Comparison of ENCODE assay signal across 33 cellular contexts in genomic region chr14:102830474-102831045, GRCh38. TPM values are rescaled to one million over a fixed set of nuclear protein-coding genes. Genes with fewer than 3 reads are reported as not detected.
DNase-seq lines count a peak whose midpoint lies in the region; ATAC-seq and TF ChIP-seq lines count a peak whose summit lies in the region.
"Had no signal": no experiment of that assay in that cellular context is flagged by ENCODE, and none has a peak within 500 bp of the region (broad histone marks: within the 10 kb centered on the region; RNA-seq: fewer than 3 reads in every experiment).

No MANE protein-coding gene starts in this region.

- no peak for DNase-seq in activated CD8-positive, alpha-beta T cell treated with anti-CD3 and anti-CD28 coated beads for 36 hours
- DNase-seq in activated CD8-positive, alpha-beta T cell treated with anti-CD3 and anti-CD28 coated beads, Interleukin-2, amount 10 ng/mL, durations not matched to agents 7 days and 5 days: no peak
- peak; percentile 61 for DNase-seq in nephron progenitor cell
- no peak for DNase-seq in stimulated activated CD4-positive, alpha-beta T cell treated with anti-CD3 and anti-CD28 coated beads, Interleukin-4, amount 100 ng/mL, for 4 hours
- no peak for DNase-seq in CD8-positive, alpha-beta T cell
- DNase-seq: activated CD4-positive, alpha-beta T cell treated with anti-CD3 and anti-CD28 coated beads, Interleukin-2, amount 10 ng/mL, durations not matched to agents 7 days and 5 days; activated naive CD4-positive, alpha-beta T cell treated with Interleukin-2 at 50 U/mL for 16 hours; amniotic stem cell; DMS79 treated with DMSO at 0.1 percent for 48 hours; effector CD4-positive, alpha-beta T cell; GF-D8; GM23248; HFFc6; KG1; mammary epithelial cell; MG63; NCI-H1105; NCI-H187; retina; SJCRH30; SW 1271; tibial artery; WERI-Rb-1 had no signal

- TF ChIP-seq CTCF in activated CD8-positive, alpha-beta T cell treated with anti-CD3 and anti-CD28 coated beads for 36 hours (IDR thresholded peaks at IDR 0.05): no peak
- TF ChIP-seq CTCF in brain (conservative IDR thresholded peaks at IDR 0.05) (no peak), nephron progenitor cell (IDR thresholded peaks at IDR 0.05) (no peak)
- TF ChIP-seq CTCF in CD8-positive, alpha-beta T cell (IDR thresholded peaks at IDR 0.05): no peak

- POLR2A ChIA-PET in activated CD8-positive, alpha-beta T cell treated with anti-CD3 and anti-CD28 coated beads for 36 hours (lab: Charles Lee): no interaction called here
- POLR2A ChIA-PET in activated CD8-positive, alpha-beta T cell treated with anti-CD3 and anti-CD28 coated beads, Interleukin-2, amount 10 ng/mL, durations not matched to agents 7 days and 5 days (lab: Charles Lee): no interaction called here
- POLR2A ChIA-PET in CD8-positive, alpha-beta T cell (lab: Charles Lee): no interaction called here

- H3K27ac ChIP-seq in CD8-positive, alpha-beta T cell (ENCODE audit: low read depth, low read length): no peak overlapping the region
- H3K27ac ChIP-seq: A549, epithelial cell of prostate, GM23248, hepatocyte, parathyroid adenoma, SJCRH30, skin epidermis, tibial artery, vagina, WERI-Rb-1 had no signal

- no peaks in the 10 kb centered on the region for H3K27me3 ChIP-seq in CD8-positive, alpha-beta T cell (ENCODE audit: insufficient read depth, low read length)
- H3K27me3 ChIP-seq: hepatocyte, MG63, SJCRH30, tibial artery, vagina had no signal

- ATAC-seq in activated CD8-positive, alpha-beta T cell treated with anti-CD3 and anti-CD28 coated beads for 36 hours: no peak
- no peak for ATAC-seq in activated CD8-positive, alpha-beta T cell treated with anti-CD3 and anti-CD28 coated beads, Interleukin-2, amount 10 ng/mL, durations not matched to agents 7 days and 5 days
- ATAC-seq in CD8-positive, alpha-beta T cell: no peak
- ATAC-seq in HG03280 (IDR thresholded peaks at IDR 0.05; ENCODE audit: unreplicated experiment): no peak
- ATAC-seq: A549 had no signal

- H3K9me3 Mint-ChIP-seq in activated CD8-positive, alpha-beta T cell treated with anti-CD3 and anti-CD28 coated beads for 36 hours: no peaks in the 10 kb centered on the region
- H3K9me3 Mint-ChIP-seq in activated CD8-positive, alpha-beta T cell treated with anti-CD3 and anti-CD28 coated beads, Interleukin-2, amount 10 ng/mL, durations not matched to agents 7 days and 5 days (ENCODE audit: insufficient read depth): no peaks in the 10 kb centered on the region
- H3K9me3 Mint-ChIP-seq in IgD-negative memory B cell (no peaks in the 10 kb centered on the region), brain (no peaks in the 10 kb centered on the region), nephron progenitor cell (no peaks in the 10 kb centered on the region)
- no peaks in the 10 kb centered on the region for H3K9me3 Mint-ChIP-seq in CD8-positive, alpha-beta T cell
- H3K9me3 Mint-ChIP-seq: activated CD4-positive, alpha-beta T cell treated with anti-CD3 and anti-CD28 coated beads, Interleukin-2, amount 10 ng/mL, durations not matched to agents 7 days and 5 days; HFFc6; neural crest cell had no signal

- H3K36me3 ChIP-seq in CD8-positive, alpha-beta T cell (ENCODE audit: insufficient read depth, low read length): peaks cover 4% of the 10 kb centered on the region
- H3K36me3 ChIP-seq: MG63, SJCRH30, vagina had no signal

- H3K4me3 ChIP-seq in CD8-positive, alpha-beta T cell (ENCODE audit: low read depth, low read length): no peak overlapping the region
- H3K4me3 ChIP-seq: A549, GM23248, hepatocyte, MG63, SJCRH30, skin epidermis, tibial artery, vagina had no signal

- intact Hi-C loops in activated CD8-positive, alpha-beta T cell treated with anti-CD3 and anti-CD28 coated beads for 36 hours (cut with micrococcal nuclease): no loop called here
- intact Hi-C loops in CD8-positive, alpha-beta T cell (cut with DNase I, micrococcal nuclease): no loop called here

- no peaks in the 10 kb centered on the region for H3K4me1 ChIP-seq in CD8-positive, alpha-beta T cell (ENCODE audit: insufficient read depth, low read length)
- H3K4me1 ChIP-seq: A549, parathyroid adenoma, SJCRH30, tibial artery had no signal

- H3K4me1 Mint-ChIP-seq in activated CD8-positive, alpha-beta T cell treated with anti-CD3 and anti-CD28 coated beads for 36 hours (ENCODE audit: low read depth): peaks cover 61% of the 10 kb centered on the region
- H3K4me1 Mint-ChIP-seq in activated CD8-positive, alpha-beta T cell treated with anti-CD3 and anti-CD28 coated beads, Interleukin-2, amount 10 ng/mL, durations not matched to agents 7 days and 5 days (ENCODE audit: low read depth): peaks cover 36% of the 10 kb centered on the region
- H3K4me1 Mint-ChIP-seq in IgD-negative memory B cell (peaks cover 47 to 52% (median 51%) of the 10 kb centered on the region in 3 donors), brain (peaks cover 58% of the 10 kb centered on the region), nephron progenitor cell (peaks cover 64% of the 10 kb centered on the region)
- peaks cover 42% of the 10 kb centered on the region for H3K4me1 Mint-ChIP-seq in CD8-positive, alpha-beta T cell (ENCODE audit: low read depth)

- no peaks in the 10 kb centered on the region for H3K27me3 Mint-ChIP-seq in activated CD8-positive, alpha-beta T cell treated with anti-CD3 and anti-CD28 coated beads for 36 hours
- H3K27me3 Mint-ChIP-seq in activated CD8-positive, alpha-beta T cell treated with anti-CD3 and anti-CD28 coated beads, Interleukin-2, amount 10 ng/mL, durations not matched to agents 7 days and 5 days (ENCODE audit: low read depth): no peaks in the 10 kb centered on the region
- H3K27me3 Mint-ChIP-seq in IgD-negative memory B cell (no peaks in the 10 kb centered on the region), brain (no peaks in the 10 kb centered on the region), nephron progenitor cell (ENCODE audit: low read depth, poor library complexity) (no peaks in the 10 kb centered on the region)
- H3K27me3 Mint-ChIP-seq in CD8-positive, alpha-beta T cell (ENCODE audit: low read depth): no peaks in the 10 kb centered on the region
- H3K27me3 Mint-ChIP-seq: activated CD4-positive, alpha-beta T cell treated with anti-CD3 and anti-CD28 coated beads, Interleukin-2, amount 10 ng/mL, durations not matched to agents 7 days and 5 days had no signal

- CTCF ChIA-PET in activated CD8-positive, alpha-beta T cell treated with anti-CD3 and anti-CD28 coated beads for 36 hours (lab: Charles Lee): interaction anchor here (0.6 to 1.9 kb wide), 2 partner anchors 56 to 629 kb away, joined by 3 to 6 read pairs; no protein-coding TSS in a partner anchor
- CTCF ChIA-PET in activated CD8-positive, alpha-beta T cell treated with anti-CD3 and anti-CD28 coated beads, Interleukin-2, amount 10 ng/mL, durations not matched to agents 7 days and 5 days (lab: Charles Lee): interaction anchor here (0.8 to 1.7 kb wide), 3 partner anchors 54 to 136 kb away, joined by 3 to 5 read pairs (median 4); no protein-coding TSS in a partner anchor
- CTCF ChIA-PET in CD8-positive, alpha-beta T cell (lab: Charles Lee): interaction anchor here (1.4 kb wide), 1 partner anchor 136 kb away, joined by 3 read pairs; no protein-coding TSS in a partner anchor

- H3K36me3 Mint-ChIP-seq in activated CD8-positive, alpha-beta T cell treated with anti-CD3 and anti-CD28 coated beads for 36 hours (ENCODE audit: low read depth): peaks cover 34% of the 10 kb centered on the region
- peaks cover 26% of the 10 kb centered on the region for H3K36me3 Mint-ChIP-seq in activated CD8-positive, alpha-beta T cell treated with anti-CD3 and anti-CD28 coated beads, Interleukin-2, amount 10 ng/mL, durations not matched to agents 7 days and 5 days (ENCODE audit: low read depth)
- H3K36me3 Mint-ChIP-seq in IgD-negative memory B cell (peaks cover 7% of the 10 kb centered on the region), brain (peaks cover 11% of the 10 kb centered on the region), nephron progenitor cell (ENCODE audit: low read depth) (peaks cover 24% of the 10 kb centered on the region)
- peaks cover 60% of the 10 kb centered on the region for H3K36me3 Mint-ChIP-seq in CD8-positive, alpha-beta T cell

- no peaks in the 10 kb centered on the region for H3K9me3 ChIP-seq in CD8-positive, alpha-beta T cell (ENCODE audit: low read length)
- H3K9me3 ChIP-seq: A549, MG63, SJCRH30, tibial artery, vagina had no signal

- H3K27ac Mint-ChIP-seq in activated CD8-positive, alpha-beta T cell treated with anti-CD3 and anti-CD28 coated beads for 36 hours: peak overlapping the region; percentile 56
- no peak overlapping the region for H3K27ac Mint-ChIP-seq in activated CD8-positive, alpha-beta T cell treated with anti-CD3 and anti-CD28 coated beads, Interleukin-2, amount 10 ng/mL, durations not matched to agents 7 days and 5 days
- H3K27ac Mint-ChIP-seq in IgD-negative memory B cell (peak overlapping the region in 2 of 3 donors; percentile 53 to 65), brain (peak overlapping the region in 3 of 5 experiments; percentile 50 to 97 (median 52)), nephron progenitor cell (peak overlapping the region; percentile 26)
- no peak overlapping the region for H3K27ac Mint-ChIP-seq in CD8-positive, alpha-beta T cell
- H3K27ac Mint-ChIP-seq: HFFc6 had no signal

- no peak overlapping the region for H3K4me3 Mint-ChIP-seq in activated CD8-positive, alpha-beta T cell treated with anti-CD3 and anti-CD28 coated beads for 36 hours
- no peak overlapping the region for H3K4me3 Mint-ChIP-seq in activated CD8-positive, alpha-beta T cell treated with anti-CD3 and anti-CD28 coated beads, Interleukin-2, amount 10 ng/mL, durations not matched to agents 7 days and 5 days
- H3K4me3 Mint-ChIP-seq in IgD-negative memory B cell (no peak overlapping the region), brain (peak overlapping the region in 2 of 5 experiments; percentile 31 to 56), nephron progenitor cell (no peak overlapping the region)
- H3K4me3 Mint-ChIP-seq in CD8-positive, alpha-beta T cell: no peak overlapping the region
- H3K4me3 Mint-ChIP-seq: activated CD4-positive, alpha-beta T cell treated with anti-CD3 and anti-CD28 coated beads, Interleukin-2, amount 10 ng/mL, durations not matched to agents 7 days and 5 days; HFFc6; neural crest cell had no signal

RNA-seq across cellular contexts. Expression of gene TRAF3, which starts 53.3 kb away (rescaled TPM):
- total RNA-seq in activated CD8-positive, alpha-beta T cell treated with anti-CD3 and anti-CD28 coated beads for 36 hours: 10 to 100 TPM; 39.1 to 40.2 TPM
- total RNA-seq in activated CD8-positive, alpha-beta T cell treated with anti-CD3 and anti-CD28 coated beads, Interleukin-2, amount 10 ng/mL, durations not matched to agents 7 days and 5 days: 10 to 100 TPM; 28.9 to 31.0 TPM
- polyA plus RNA-seq in IgD-negative memory B cell (35.3 TPM), brain (ENCODE audit: insufficient read depth, low read depth, low replicate concordance) (5.6 TPM)
- 10 to 100 TPM; 40.4 to 43.2 TPM for total RNA-seq in CD8-positive, alpha-beta T cell

Comparison
In these comparisons a context has a peak if more than half of its experiments do, and no peak if none do; other contexts are left out.
1. H3K27ac Mint-ChIP-seq: peak in activated CD8-positive, alpha-beta T cell treated with anti-CD3 and anti-CD28 coated beads for 36 hours (single experiment), IgD-negative memory B cell (2 of 3), brain (3 of 5) and nephron progenitor cell (single experiment); none in activated CD8-positive, alpha-beta T cell treated with anti-CD3 and anti-CD28 coated beads, Interleukin-2, amount 10 ng/mL, durations not matched to agents 7 days and 5 days (single experiment) and CD8-positive, alpha-beta T cell (single experiment).